Comparison of ENCODE assay signal across 13 cellular contexts in genomic region chr17:68310141-68310540, GRCh38. TPM values are rescaled to one million over a fixed set of nuclear protein-coding genes. Genes with fewer than 3 reads are reported as not detected.
DNase-seq lines count a peak whose midpoint lies in the region; ATAC-seq and TF ChIP-seq lines count a peak whose summit lies in the region.
"Had no signal": no experiment of that assay in that cellular context is flagged by ENCODE, and none has a peak within 500 bp of the region (broad histone marks: within the 10 kb centered on the region; RNA-seq: fewer than 3 reads in every experiment).

No MANE protein-coding gene starts in this region.

- no TSS peak for BruUV-seq in PC-9 (replicated peaks; lab: Mats Ljungman, UMichigan)

- H3F3A ChIP-seq in PC-9 (ENCODE audit: insufficient read depth, low read depth) = peaks cover 49% of the 10 kb centered on the region

- no peaks in the 10 kb centered on the region for H3K9me2 ChIP-seq in PC-9 (ENCODE audit: insufficient read depth)

- CTCF ChIA-PET in PC-9 (lab: Charles Lee) = interaction anchor here (0.6 kb wide), 1 partner anchor 42 kb away, joined by 8 read pairs; no protein-coding TSS in a partner anchor

- TF ChIP-seq CTCF in PC-9 (conservative IDR thresholded peaks at IDR 0.05) = no peak

- peak; percentile 69 to 80 for ATAC-seq in CD4-positive, CD25-positive, alpha-beta regulatory T cell (ENCODE audit: low read depth in 2 of 2)
- ATAC-seq in esophagus mucosa (peak; percentile 59), HG02571 (IDR thresholded peaks at IDR 0.05; ENCODE audit: unreplicated experiment) (no peak), GM21786 (IDR thresholded peaks at IDR 0.05; ENCODE audit: unreplicated experiment) (no peak)

- H3K9me3 Mint-ChIP-seq in CD4-positive, CD25-positive, alpha-beta regulatory T cell = no peaks in the 10 kb centered on the region
- no peaks in the 10 kb centered on the region for H3K9me3 Mint-ChIP-seq in activated T-cell treated with anti-CD3 and anti-CD28 coated beads, Interleukin-2, amount 50 U/mL, for 24 hours

- POLR2A ChIA-PET in PC-9 (lab: Charles Lee; ENCODE audit: unreplicated experiment) = interaction anchor here (0.6 kb wide), 1 partner anchor 18 kb away, joined by 6 read pairs; no protein-coding TSS in a partner anchor

- H3K36me3 ChIP-seq in CD4-positive, CD25-positive, alpha-beta regulatory T cell (ENCODE audit: control insufficient read depth, insufficient read depth, low read length) = peaks cover 6% of the 10 kb centered on the region
- no peaks in the 10 kb centered on the region for H3K36me3 ChIP-seq in PC-9 (ENCODE audit: low read depth)
- H3K36me3 ChIP-seq: BLaER1, sigmoid colon had no signal

- H3K4me1 ChIP-seq in CD4-positive, CD25-positive, alpha-beta regulatory T cell (ENCODE audit: control insufficient read depth, insufficient read depth, low read length, poor library complexity, severe bottlenecking) = peaks cover 21% of the 10 kb centered on the region
- peaks cover 59% of the 10 kb centered on the region for H3K4me1 ChIP-seq in PC-9 (replicated peaks; ENCODE audit: insufficient read depth)
- H3K4me1 ChIP-seq: sigmoid colon had no signal

- H3K27me3 Mint-ChIP-seq in CD4-positive, CD25-positive, alpha-beta regulatory T cell = no peaks in the 10 kb centered on the region
- no peaks in the 10 kb centered on the region for H3K27me3 Mint-ChIP-seq in activated T-cell treated with anti-CD3 and anti-CD28 coated beads, Interleukin-2, amount 50 U/mL, for 24 hours

- peak overlapping the region; percentile 46 for H3K4me2 ChIP-seq in PC-9
- H3K4me2 ChIP-seq: BLaER1 had no signal

- H3K9me3 ChIP-seq in CD4-positive, CD25-positive, alpha-beta regulatory T cell (ENCODE audit: control insufficient read depth in 2 of 2, low read length in 2 of 2) = no peaks in the 10 kb centered on the region
- H3K9me3 ChIP-seq in PC-9 (ENCODE audit: insufficient read depth, low read depth) = no peaks in the 10 kb centered on the region
- H3K9me3 ChIP-seq: sigmoid colon had no signal

- H3K36me3 Mint-ChIP-seq in CD4-positive, CD25-positive, alpha-beta regulatory T cell = peaks cover 23% of the 10 kb centered on the region
- peaks cover 13% of the 10 kb centered on the region for H3K36me3 Mint-ChIP-seq in activated T-cell treated with anti-CD3 and anti-CD28 coated beads, Interleukin-2, amount 50 U/mL, for 24 hours (ENCODE audit: low read depth)

- H2AFZ ChIP-seq in PC-9 = no peak overlapping the region

- no peak overlapping the region for H3K27ac ChIP-seq in CD4-positive, CD25-positive, alpha-beta regulatory T cell (ENCODE audit: insufficient read depth, low read length, poor library complexity, severe bottlenecking)
- H3K27ac ChIP-seq in PC-9 = peak overlapping the region; percentile 50
- H3K27ac ChIP-seq: BLaER1, sigmoid colon had no signal

- no peak overlapping the region for H3K4me3 ChIP-seq in CD4-positive, CD25-positive, alpha-beta regulatory T cell (ENCODE audit: low read depth, low read length)
- no peak overlapping the region for H3K4me3 ChIP-seq in PC-9
- H3K4me3 ChIP-seq: BLaER1, sigmoid colon had no signal

- H3K4me3 Mint-ChIP-seq in CD4-positive, CD25-positive, alpha-beta regulatory T cell = peak overlapping the region in 3 of 4 donors; percentile 21 to 44 (median 29)
- no peak overlapping the region for H3K4me3 Mint-ChIP-seq in activated T-cell treated with anti-CD3 and anti-CD28 coated beads, Interleukin-2, amount 50 U/mL, for 24 hours

- DNase-seq in CD4-positive, CD25-positive, alpha-beta regulatory T cell = peak in 1 of 3 donors; percentile 71
- DNase-seq in PC-9 (peak in 1 of 2 experiments; percentile 75), NCI-H1105 (lab: John Stamatoyannopoulos, UW) (no peak), NCI-H226 (no peak)
- peak; percentile 46 for DNase-seq in activated T-cell treated with anti-CD3 and anti-CD28 coated beads, Interleukin-2, amount 50 U/mL, for 24 hours
- DNase-seq: GF-D8, NCI-H187 treated with DMSO at 0.1 percent for 48 hours, sigmoid colon, SW 1271 had no signal

- no peaks in the 10 kb centered on the region for H3K27me3 ChIP-seq in CD4-positive, CD25-positive, alpha-beta regulatory T cell (ENCODE audit: control insufficient read depth, insufficient read depth, low read length)
- no peaks in the 10 kb centered on the region for H3K27me3 ChIP-seq in PC-9 (ENCODE audit: insufficient read depth, low read depth)
- H3K27me3 ChIP-seq: BLaER1, sigmoid colon had no signal

- H3K27ac Mint-ChIP-seq in CD4-positive, CD25-positive, alpha-beta regulatory T cell = peak overlapping the region in 1 of 3 donors; percentile 44
- H3K27ac Mint-ChIP-seq in activated T-cell treated with anti-CD3 and anti-CD28 coated beads, Interleukin-2, amount 50 U/mL, for 24 hours = no peak overlapping the region

- no peaks in the 10 kb centered on the region for H4K20me1 ChIP-seq in PC-9 (ENCODE audit: insufficient read depth)
- H4K20me1 ChIP-seq: BLaER1 had no signal

- intact Hi-C loops in PC-9 (cut with micrococcal nuclease; ENCODE audit: unreplicated experiment) = no loop called here

- peaks cover 12 to 62% (median 39%) of the 10 kb centered on the region in 4 donors for H3K4me1 Mint-ChIP-seq in CD4-positive, CD25-positive, alpha-beta regulatory T cell
- H3K4me1 Mint-ChIP-seq in activated T-cell treated with anti-CD3 and anti-CD28 coated beads, Interleukin-2, amount 50 U/mL, for 24 hours (ENCODE audit: low read depth) = peaks cover 50% of the 10 kb centered on the region

- H3K79me2 ChIP-seq in PC-9 (ENCODE audit: low read depth) = no peaks in the 10 kb centered on the region

RNA-seq across cellular contexts. Expression of gene ARSG, which starts 18.8 kb away (rescaled TPM):
- 21.8 TPM for total RNA-seq in CD4-positive, CD25-positive, alpha-beta regulatory T cell
- polyA plus RNA-seq in CD4-positive, CD25-positive, alpha-beta regulatory T cell = 10 to 100 TPM; 10.3 to 13.7 (median 12.5) TPM
- total RNA-seq in PC-9 (2021) (4.0 and 6.6 TPM in 2 replicates), esophagus mucosa (6.8 TPM)

RNA-seq across cellular contexts. Expression of gene SLC16A6, which starts 19.2 kb away (rescaled TPM):
- total RNA-seq in CD4-positive, CD25-positive, alpha-beta regulatory T cell = 11.5 TPM
- polyA plus RNA-seq in CD4-positive, CD25-positive, alpha-beta regulatory T cell = 1 to 10 TPM; 1.9 to 5.1 (median 3.0) TPM
- 0.70 and 0.83 TPM in 2 replicates for total RNA-seq in PC-9 (2021)
- 14.4 TPM for total RNA-seq in esophagus mucosa

Comparison
In these comparisons a context has a peak if more than half of its experiments do, and no peak if none do; other contexts are left out.
1. ATAC-seq: peak in CD4-positive, CD25-positive, alpha-beta regulatory T cell (2 of 2) and esophagus mucosa (single experiment); none in HG02571 (single experiment) and GM21786 (single experiment).